Comparison of ENCODE assay signal across 21 cellular contexts in genomic region chr12:113297214-113297587, GRCh38. TPM values are rescaled to one million over a fixed set of nuclear protein-coding genes. Genes with fewer than 3 reads are reported as not detected.
A peak's percentile ranks its signal among the peaks of the same experiment; 100 is the strongest.
DNase-seq lines count a peak whose midpoint lies in the region; ATAC-seq lines count a peak whose summit lies in the region.
"Had no signal": no experiment of that assay in that cellular context is flagged by ENCODE, and none has a peak within 500 bp of the region (broad histone marks: within the 10 kb centered on the region; RNA-seq: fewer than 3 reads in every experiment).

No MANE protein-coding gene starts in this region.

- H3K4me1 Mint-ChIP-seq in CD4-positive, alpha-beta memory T cell, result peaks cover 0 to 2% (median under 1%) of the 10 kb centered on the region in 4 donors
- H3K4me1 Mint-ChIP-seq: activated CD4-positive, alpha-beta T cell treated with anti-CD3 and anti-CD28 coated beads, Interleukin-2, amount 10 ng/mL, durations not matched to agents 7 days and 5 days had no signal

- peaks cover 22% of the 10 kb centered on the region for H3K36me3 ChIP-seq in CD4-positive, alpha-beta memory T cell (ENCODE audit: insufficient read depth, low read length)

- peaks cover 12 to 56% of the 10 kb centered on the region in 2 donors for H3K36me3 Mint-ChIP-seq in CD4-positive, alpha-beta memory T cell

- no peaks in the 10 kb centered on the region for H3K9me3 Mint-ChIP-seq in CD4-positive, alpha-beta memory T cell
- H3K9me3 Mint-ChIP-seq: activated CD4-positive, alpha-beta T cell treated with anti-CD3 and anti-CD28 coated beads, Interleukin-2, amount 10 ng/mL, durations not matched to agents 7 days and 5 days; activated naive CD4-positive, alpha-beta T cell treated with anti-CD3 and anti-CD28 coated beads, Interleukin-2, amount 10 ng/mL, durations not matched to agents 7 days and 5 days; dendritic cell treated with granulocyte-macrophage colony-stimulating factor and Interleukin-4, amounts not matched to agents 40 ng/mL and 50 ng/mL, for 4 days; type B pancreatic cell had no signal

- no peak overlapping the region for H3K4me3 Mint-ChIP-seq in CD4-positive, alpha-beta memory T cell
- H3K4me3 Mint-ChIP-seq: activated CD4-positive, alpha-beta T cell treated with anti-CD3 and anti-CD28 coated beads, Interleukin-2, amount 10 ng/mL, durations not matched to agents 7 days and 5 days; activated naive CD4-positive, alpha-beta T cell treated with anti-CD3 and anti-CD28 coated beads, Interleukin-2, amount 10 ng/mL, durations not matched to agents 7 days and 5 days; dendritic cell treated with granulocyte-macrophage colony-stimulating factor and Interleukin-4, amounts not matched to agents 40 ng/mL and 50 ng/mL, for 4 days; type B pancreatic cell had no signal

- no peak overlapping the region for H3K27ac Mint-ChIP-seq in CD4-positive, alpha-beta memory T cell
- H3K27ac Mint-ChIP-seq: activated CD4-positive, alpha-beta T cell treated with anti-CD3 and anti-CD28 coated beads, Interleukin-2, amount 10 ng/mL, durations not matched to agents 7 days and 5 days; activated naive CD4-positive, alpha-beta T cell treated with anti-CD3 and anti-CD28 coated beads, Interleukin-2, amount 10 ng/mL, durations not matched to agents 7 days and 5 days had no signal

- H3K27me3 ChIP-seq in CD4-positive, alpha-beta memory T cell (ENCODE audit: insufficient read depth, low read length), result no peaks in the 10 kb centered on the region
- H3K27me3 ChIP-seq: esophagus squamous epithelium had no signal

- H3K9me3 ChIP-seq in CD4-positive, alpha-beta memory T cell (ENCODE audit: control insufficient read depth in 1 of 2, low read length in 2 of 2), result no peaks in the 10 kb centered on the region
- H3K9me3 ChIP-seq: esophagus squamous epithelium had no signal

- POLR2A ChIA-PET in CD4-positive, alpha-beta memory T cell (lab: Charles Lee; ENCODE audit: partially characterized antibody), result no interaction called here

- no peaks in the 10 kb centered on the region for H3K4me1 ChIP-seq in CD4-positive, alpha-beta memory T cell (ENCODE audit: insufficient read depth, low read length)

- H3K27me3 Mint-ChIP-seq in CD4-positive, alpha-beta memory T cell, result no peaks in the 10 kb centered on the region
- H3K27me3 Mint-ChIP-seq: activated CD4-positive, alpha-beta T cell treated with anti-CD3 and anti-CD28 coated beads, Interleukin-2, amount 10 ng/mL, durations not matched to agents 7 days and 5 days; activated naive CD4-positive, alpha-beta T cell treated with anti-CD3 and anti-CD28 coated beads, Interleukin-2, amount 10 ng/mL, durations not matched to agents 7 days and 5 days; dendritic cell treated with granulocyte-macrophage colony-stimulating factor and Interleukin-4, amounts not matched to agents 40 ng/mL and 50 ng/mL, for 4 days; type B pancreatic cell had no signal

- H3K27ac ChIP-seq in CD4-positive, alpha-beta memory T cell (ENCODE audit: low read depth, low read length), result no peak overlapping the region

- CTCF ChIA-PET in CD4-positive, alpha-beta memory T cell (lab: Charles Lee; ENCODE audit: partially characterized antibody), result interaction anchor here (0.8 kb wide), 1 partner anchor 60 kb away, joined by 3 read pairs; no protein-coding TSS in a partner anchor

- ATAC-seq in left ventricle myocardium superior, result peak; percentile 0
- no peak for ATAC-seq in left cardiac atrium
- peak; percentile 18 for ATAC-seq in left colon
- peak; percentile 3 for ATAC-seq in sciatic nerve
- no peak for ATAC-seq in HG03095 (IDR thresholded peaks at IDR 0.05; ENCODE audit: unreplicated experiment)

- intact Hi-C loops in left ventricle myocardium superior (cut with micrococcal nuclease) (no loop called here), left cardiac atrium (cut with DNase I) (loop anchor here in 1 of 2 donors (10.0 kb wide), 1 partner anchor 102 kb away; no protein-coding TSS in a partner anchor), left colon (cut with DNase I, micrococcal nuclease) (no loop called here), sciatic nerve (cut with DNase I) (no loop called here)
- intact Hi-C loops in CD4-positive, alpha-beta memory T cell (cut with micrococcal nuclease), result no loop called here

- no peak overlapping the region for H3K4me3 ChIP-seq in CD4-positive, alpha-beta memory T cell (ENCODE audit: low read length in 2 of 2)
- H3K4me3 ChIP-seq: esophagus squamous epithelium had no signal

- DNase-seq in left ventricle myocardium superior (no peak), left cardiac atrium (no peak), left colon (no peak), sciatic nerve (ENCODE audit: low spot score) (no peak), COLO829 (ENCODE audit: low spot score) (no peak)
- DNase-seq in NK-92 treated with Interleukin-12 subunit alpha and Interleukin-12 subunit beta, amount 100 ng/mL, for 24 hours (lab: John Stamatoyannopoulos, UW), result no peak
- no peak for DNase-seq in CD4-positive, alpha-beta memory T cell
- DNase-seq: activated CD4-positive, alpha-beta T cell treated with anti-CD3 and anti-CD28 coated beads, Interleukin-2, amount 10 ng/mL, durations not matched to agents 7 days and 5 days; activated naive CD4-positive, alpha-beta T cell treated with anti-CD3 and anti-CD28 coated beads, Interleukin-2, amount 10 ng/mL, durations not matched to agents 7 days and 5 days; anterior cingulate cortex; caudate nucleus; esophagus squamous epithelium; HCEC 1CT; mesenchymal stem cell; NCI-H187 treated with DMSO at 0.1 percent for 48 hours; NCI-H748 treated with DMSO at 0.1 percent for 48 hours; stimulated activated CD4-positive, alpha-beta T cell treated with anti-CD3 and anti-CD28 coated beads, Interleukin-4, amount 100 ng/mL, for 1 hour; stimulated activated naive CD4-positive, alpha-beta T cell had no signal

RNA-seq across cellular contexts. Expression of gene SLC8B1, which starts 37.7 kb away (rescaled TPM):
- total RNA-seq in left ventricle myocardium superior (11.5 TPM), left cardiac atrium (10 to 100 TPM; 14.0 to 15.2 TPM), left colon (10 to 100 TPM; 50.5 to 57.3 TPM), sciatic nerve (34.3 TPM)
- total RNA-seq in CD4-positive, alpha-beta memory T cell, result 10 to 100 TPM; 91.2 to 93.5 TPM
- 10 to 100 TPM; 33.9 to 51.7 TPM for polyA plus RNA-seq in CD4-positive, alpha-beta memory T cell

Comparison
In these comparisons a context has a peak if more than half of its experiments do, and no peak if none do; other contexts are left out.
1. ATAC-seq: peak in left ventricle myocardium superior (single experiment), left colon (single experiment) and sciatic nerve (single experiment); none in left cardiac atrium (0 of 2) and HG03095 (single experiment).